ENCODE assay signal across 11 cellular contexts in the genomic region with DNA sequence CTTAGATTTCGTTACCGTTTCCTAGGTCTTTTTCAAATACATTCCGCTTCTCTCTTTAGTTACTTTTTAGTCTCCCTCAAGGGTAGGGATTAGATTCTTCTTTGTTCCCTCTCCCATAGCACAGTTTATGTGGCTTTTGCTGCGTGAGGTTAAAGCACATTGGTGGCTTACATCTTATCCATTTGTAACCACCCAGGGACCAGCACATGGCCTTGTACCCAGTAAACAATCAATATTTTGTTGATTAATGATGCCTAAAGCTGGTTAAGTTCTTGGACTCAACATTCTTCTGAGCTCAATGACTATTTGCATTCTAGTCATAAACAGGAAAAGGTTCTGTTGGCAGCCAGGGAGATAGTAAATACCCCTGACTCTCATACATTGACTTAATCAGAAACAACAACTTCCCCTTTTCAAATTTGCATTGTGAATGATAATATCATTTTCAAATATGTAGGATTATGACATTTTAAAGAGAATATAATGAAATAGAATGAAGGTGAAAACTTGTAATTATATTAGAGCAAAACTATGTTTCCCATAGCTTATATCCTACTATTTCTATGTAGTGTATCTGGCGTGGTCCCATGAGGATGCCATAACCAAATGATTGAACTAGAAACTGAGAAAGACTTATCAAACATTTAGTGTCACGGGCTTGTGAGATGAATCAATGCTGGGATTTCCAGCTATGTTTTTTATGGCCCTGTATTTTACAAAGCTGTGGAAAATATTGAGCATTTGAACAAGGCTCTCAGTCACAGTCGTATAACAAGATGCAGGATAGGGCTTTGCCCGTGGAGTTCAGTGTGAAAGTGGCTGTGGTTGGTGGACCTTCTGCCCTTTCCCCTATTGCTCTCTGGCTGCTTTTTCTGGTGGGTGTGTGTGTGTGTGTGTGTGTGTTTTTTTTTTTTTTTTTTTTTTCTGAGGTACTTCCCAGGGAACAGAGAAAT.
A peak's percentile ranks its signal among the peaks of the same experiment; 100 is the strongest.
DNase-seq lines count a peak whose midpoint lies in the region; ATAC-seq, FAIRE-seq and TF ChIP-seq lines count a peak whose summit lies in the region.
"Had no signal": no experiment of that assay in that cellular context is flagged by ENCODE, and none has a peak within 500 bp of the region (broad histone marks: within the 10 kb centered on the region; RNA-seq: fewer than 3 reads in every experiment).

No MANE protein-coding gene starts in this region.

- no peak overlapping the region for H3K4me3 Mint-ChIP-seq in activated CD8-positive, alpha-beta T cell treated with anti-CD3 and anti-CD28 coated beads for 36 hours
- H3K4me3 Mint-ChIP-seq in activated CD8-positive, alpha-beta T cell treated with anti-CD3 and anti-CD28 coated beads, Interleukin-2, amount 10 ng/mL, durations not matched to agents 7 days and 5 days: no peak overlapping the region
- H3K4me3 Mint-ChIP-seq in GM23338: no peak overlapping the region
- H3K4me3 Mint-ChIP-seq: neural crest cell had no signal

- H3K9me3 Mint-ChIP-seq in activated CD8-positive, alpha-beta T cell treated with anti-CD3 and anti-CD28 coated beads for 36 hours: peaks cover 3% of the 10 kb centered on the region
- H3K9me3 Mint-ChIP-seq in activated CD8-positive, alpha-beta T cell treated with anti-CD3 and anti-CD28 coated beads, Interleukin-2, amount 10 ng/mL, durations not matched to agents 7 days and 5 days (ENCODE audit: insufficient read depth): no peaks in the 10 kb centered on the region
- H3K9me3 Mint-ChIP-seq in GM23338: peaks cover 3% of the 10 kb centered on the region; the same call in 1 of the 3 replicates

- intact Hi-C loops in activated CD8-positive, alpha-beta T cell treated with anti-CD3 and anti-CD28 coated beads for 36 hours (cut with micrococcal nuclease): no loop called here
- intact Hi-C loops in lower lobe of right lung (cut with DNase I): no loop called here

- H3K27ac ChIP-seq in GM23338 (ENCODE audit: low read depth): no peak overlapping the region
- H3K27ac ChIP-seq in lower lobe of right lung: no peak overlapping the region

- no peaks in the 10 kb centered on the region for H3K9me3 ChIP-seq in lower lobe of right lung

- no peaks in the 10 kb centered on the region for H4K20me1 ChIP-seq in GM23338 (replicated peaks; ENCODE audit: insufficient read depth)

- peak; percentile 49 for DNase-seq in activated CD8-positive, alpha-beta T cell treated with anti-CD3 and anti-CD28 coated beads for 36 hours
- DNase-seq in activated CD8-positive, alpha-beta T cell treated with anti-CD3 and anti-CD28 coated beads, Interleukin-2, amount 10 ng/mL, durations not matched to agents 7 days and 5 days: no peak
- DNase-seq in GM23338 (ENCODE audit: low spot score): no peak
- DNase-seq in stimulated activated CD8-positive, alpha-beta memory T cell treated with anti-CD3 and anti-CD28 coated beads, Interleukin-4, amount 100 ng/mL, for 48 hours: peak; percentile 56
- DNase-seq in lower lobe of right lung: no peak
- DNase-seq in A172 (ENCODE audit: low spot score): no peak
- no peak for DNase-seq in frontal cortex (ENCODE audit: low spot score in 2 of 2)
- DNase-seq: amniotic stem cell, NCI-H1417 treated with DMSO at 0.1 percent for 48 hours had no signal

- H3K4me3 ChIP-seq in GM23338 (no peak overlapping the region), lower lobe of right lung (no peak overlapping the region)

- ATAC-seq in activated CD8-positive, alpha-beta T cell treated with anti-CD3 and anti-CD28 coated beads for 36 hours: peak; percentile 86
- no peak for ATAC-seq in activated CD8-positive, alpha-beta T cell treated with anti-CD3 and anti-CD28 coated beads, Interleukin-2, amount 10 ng/mL, durations not matched to agents 7 days and 5 days
- ATAC-seq in GM23338 (no peak), HG03521 (IDR thresholded peaks at IDR 0.05; ENCODE audit: unreplicated experiment) (peak; percentile 83), lower lobe of right lung (no peak)

- no peaks in the 10 kb centered on the region for H3K36me3 Mint-ChIP-seq in activated CD8-positive, alpha-beta T cell treated with anti-CD3 and anti-CD28 coated beads for 36 hours (ENCODE audit: low read depth)
- no peaks in the 10 kb centered on the region for H3K36me3 Mint-ChIP-seq in activated CD8-positive, alpha-beta T cell treated with anti-CD3 and anti-CD28 coated beads, Interleukin-2, amount 10 ng/mL, durations not matched to agents 7 days and 5 days (ENCODE audit: low read depth)
- 0 out of 3 replicates have a peak, but pooled peaks cover 5% of the 10 kb centered on the region for H3K36me3 Mint-ChIP-seq in GM23338 (ENCODE audit: low read depth)

- H3K79me2 ChIP-seq in GM23338 (replicated peaks; ENCODE audit: insufficient read depth): no peaks in the 10 kb centered on the region

- no peak for TF ChIP-seq CTCF in activated CD8-positive, alpha-beta T cell treated with anti-CD3 and anti-CD28 coated beads for 36 hours (IDR thresholded peaks at IDR 0.05)
- TF ChIP-seq CTCF in GM23338 (conservative IDR thresholded peaks at IDR 0.05; ENCODE audit: low read depth in 2 of 2) (no peak), lower lobe of right lung (IDR thresholded peaks at IDR 0.05) (no peak)

- H3K4me2 ChIP-seq in GM23338: no peak overlapping the region

- H3K4me1 ChIP-seq in GM23338 (ENCODE audit: insufficient read depth) (peaks cover 8% of the 10 kb centered on the region), lower lobe of right lung (no peaks in the 10 kb centered on the region)

- H3K27me3 Mint-ChIP-seq in activated CD8-positive, alpha-beta T cell treated with anti-CD3 and anti-CD28 coated beads for 36 hours: peaks cover 8% of the 10 kb centered on the region
- H3K27me3 Mint-ChIP-seq in activated CD8-positive, alpha-beta T cell treated with anti-CD3 and anti-CD28 coated beads, Interleukin-2, amount 10 ng/mL, durations not matched to agents 7 days and 5 days (ENCODE audit: low read depth): peaks cover 17% of the 10 kb centered on the region
- H3K27me3 Mint-ChIP-seq in GM23338 (ENCODE audit: insufficient read depth, low read depth, poor library complexity): peaks cover 3% of the 10 kb centered on the region

- POLR2A ChIA-PET in activated CD8-positive, alpha-beta T cell treated with anti-CD3 and anti-CD28 coated beads for 36 hours (lab: Charles Lee): interaction anchor here (1.0 kb wide), 1 partner anchor 10 kb away, joined by 3 read pairs; no protein-coding TSS in a partner anchor
- POLR2A ChIA-PET in activated CD8-positive, alpha-beta T cell treated with anti-CD3 and anti-CD28 coated beads, Interleukin-2, amount 10 ng/mL, durations not matched to agents 7 days and 5 days (lab: Charles Lee): no interaction called here

- CTCF ChIA-PET in activated CD8-positive, alpha-beta T cell treated with anti-CD3 and anti-CD28 coated beads for 36 hours (lab: Charles Lee): no interaction called here
- CTCF ChIA-PET in activated CD8-positive, alpha-beta T cell treated with anti-CD3 and anti-CD28 coated beads, Interleukin-2, amount 10 ng/mL, durations not matched to agents 7 days and 5 days (lab: Charles Lee): no interaction called here

- H3K27ac Mint-ChIP-seq in activated CD8-positive, alpha-beta T cell treated with anti-CD3 and anti-CD28 coated beads for 36 hours: no peak overlapping the region
- H3K27ac Mint-ChIP-seq in activated CD8-positive, alpha-beta T cell treated with anti-CD3 and anti-CD28 coated beads, Interleukin-2, amount 10 ng/mL, durations not matched to agents 7 days and 5 days: no peak overlapping the region
- peak overlapping the region; percentile 14; the same call in 1 of the 2 replicates for H3K27ac Mint-ChIP-seq in GM23338

- no peaks in the 10 kb centered on the region for H3K27me3 ChIP-seq in GM23338 (ENCODE audit: insufficient read depth)
- no peaks in the 10 kb centered on the region for H3K27me3 ChIP-seq in lower lobe of right lung (ENCODE audit: low read depth)

- H3K4me1 Mint-ChIP-seq in activated CD8-positive, alpha-beta T cell treated with anti-CD3 and anti-CD28 coated beads for 36 hours (ENCODE audit: low read depth): peaks cover 5% of the 10 kb centered on the region
- no peaks in the 10 kb centered on the region for H3K4me1 Mint-ChIP-seq in activated CD8-positive, alpha-beta T cell treated with anti-CD3 and anti-CD28 coated beads, Interleukin-2, amount 10 ng/mL, durations not matched to agents 7 days and 5 days (ENCODE audit: low read depth)
- peaks cover 8% of the 10 kb centered on the region; the same call in 2 of the 3 replicates for H3K4me1 Mint-ChIP-seq in GM23338
- H3K4me1 Mint-ChIP-seq: neural crest cell had no signal

- H3F3A ChIP-seq in GM23338 (replicated peaks; ENCODE audit: low read depth): no peaks in the 10 kb centered on the region

- no peaks in the 10 kb centered on the region for H3K9me2 ChIP-seq in GM23338 (ENCODE audit: insufficient read depth)

- no peak for FAIRE-seq in frontal cortex (lab: Jason Lieb, UNC)

- H3K36me3 ChIP-seq in GM23338 (ENCODE audit: insufficient read depth) (no peaks in the 10 kb centered on the region), lower lobe of right lung (no peaks in the 10 kb centered on the region)

- peak overlapping the region; percentile 52; the same call in 1 of the 2 replicates for H2AFZ ChIP-seq in GM23338

TF ChIP-seq in GM23338, 12 proteins besides CTCF, POLR2A, EP300 and RAD21 (continues in another document):
- TF ChIP-seq EZH2 (IDR thresholded peaks at IDR 0.05; ENCODE audit: low read depth, unreplicated experiment) (no peak), NANOG (IDR thresholded peaks at IDR 0.05; ENCODE audit: borderline replicate concordance) (no peak), ZNF331 (CRISPR knock-in tag; IDR thresholded peaks at IDR 0.05; ENCODE audit: low read depth) (no peak), EZH2phosphoT487 (IDR thresholded peaks at IDR 0.05; ENCODE audit: unreplicated experiment) (no peak), ZNF114 (CRISPR knock-in tag; IDR thresholded peaks at IDR 0.05) (no peak), STAT1 (IDR thresholded peaks at IDR 0.05; ENCODE audit: unreplicated experiment) (no peak), JUNB (IDR thresholded peaks at IDR 0.05; ENCODE audit: unreplicated experiment) (no peak)
- TF ChIP-seq, protein P1, sequence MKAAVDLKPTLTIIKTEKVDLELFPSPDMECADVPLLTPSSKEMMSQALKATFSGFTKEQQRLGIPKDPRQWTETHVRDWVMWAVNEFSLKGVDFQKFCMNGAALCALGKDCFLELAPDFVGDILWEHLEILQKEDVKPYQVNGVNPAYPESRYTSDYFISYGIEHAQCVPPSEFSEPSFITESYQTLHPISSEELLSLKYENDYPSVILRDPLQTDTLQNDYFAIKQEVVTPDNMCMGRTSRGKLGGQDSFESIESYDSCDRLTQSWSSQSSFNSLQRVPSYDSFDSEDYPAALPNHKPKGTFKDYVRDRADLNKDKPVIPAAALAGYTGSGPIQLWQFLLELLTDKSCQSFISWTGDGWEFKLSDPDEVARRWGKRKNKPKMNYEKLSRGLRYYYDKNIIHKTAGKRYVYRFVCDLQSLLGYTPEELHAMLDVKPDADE (IDR thresholded peaks at IDR 0.05): no peak

Comparison
In these comparisons a context has a peak if more than half of its experiments do, and no peak if none do; other contexts are left out.
1. ATAC-seq: peak in activated CD8-positive, alpha-beta T cell treated with anti-CD3 and anti-CD28 coated beads for 36 hours (single experiment) and HG03521 (single experiment); none in activated CD8-positive, alpha-beta T cell treated with anti-CD3 and anti-CD28 coated beads, Interleukin-2, amount 10 ng/mL, durations not matched to agents 7 days and 5 days (single experiment), GM23338 (single experiment) and lower lobe of right lung (0 of 2).
2. DNase-seq: peak in activated CD8-positive, alpha-beta T cell treated with anti-CD3 and anti-CD28 coated beads for 36 hours (single experiment) and stimulated activated CD8-positive, alpha-beta memory T cell treated with anti-CD3 and anti-CD28 coated beads, Interleukin-4, amount 100 ng/mL, for 48 hours (single experiment); none in activated CD8-positive, alpha-beta T cell treated with anti-CD3 and anti-CD28 coated beads, Interleukin-2, amount 10 ng/mL, durations not matched to agents 7 days and 5 days (single experiment), GM23338 (single experiment), lower lobe of right lung (single experiment), A172 (single experiment) and frontal cortex (0 of 2).